9 cellular contexts compared by ENCODE assay signal in the genomic region with DNA sequence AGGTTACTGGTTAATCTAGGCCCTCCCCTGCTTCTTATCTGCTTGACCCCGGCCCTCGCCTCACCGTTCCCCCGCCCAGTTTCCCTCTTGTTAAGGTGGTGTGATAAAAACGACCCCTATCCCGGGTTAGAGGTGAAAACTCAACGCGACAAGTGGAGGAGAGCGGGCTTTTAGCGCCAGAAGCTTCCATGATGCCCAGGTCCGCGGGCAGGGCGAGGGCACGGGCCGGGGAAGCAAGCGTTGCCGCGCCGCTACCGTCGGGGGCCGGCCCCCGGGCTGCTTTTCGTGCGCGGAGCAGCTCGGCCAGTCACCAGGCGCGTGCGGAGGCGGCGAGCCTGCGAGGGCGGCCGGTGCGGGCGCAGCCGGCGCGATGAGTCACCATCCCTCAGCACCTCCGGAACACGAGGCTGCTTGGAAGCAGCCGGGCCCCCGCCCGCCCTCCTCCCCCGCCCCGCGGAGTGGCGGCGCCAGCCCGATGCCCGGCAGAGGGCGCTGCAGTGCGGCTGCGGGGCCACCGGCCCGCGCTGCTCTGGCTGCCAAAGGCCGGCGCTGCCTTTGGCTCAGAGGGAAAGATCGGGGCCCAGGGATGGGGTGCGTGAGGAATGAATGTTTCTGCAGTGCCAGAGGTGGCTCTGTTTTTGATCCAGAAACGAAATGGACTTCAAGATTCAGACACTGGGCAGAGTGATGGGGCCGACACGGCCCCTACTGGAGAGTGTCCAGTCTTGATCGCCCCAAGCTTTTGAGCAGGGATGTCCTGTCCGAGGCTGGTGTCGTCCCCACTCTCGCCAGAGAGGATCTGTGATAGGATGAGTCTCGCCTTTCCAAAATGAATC.
DNase-seq lines count a peak whose midpoint lies in the region; ATAC-seq and TF ChIP-seq lines count a peak whose summit lies in the region.
"Had no signal": no experiment of that assay in that cellular context is flagged by ENCODE, and none has a peak within 500 bp of the region (broad histone marks: within the 10 kb centered on the region; RNA-seq: fewer than 3 reads in every experiment).

No MANE protein-coding gene starts in this region.

- POLR2A ChIA-PET in CD4-positive, alpha-beta memory T cell (lab: Charles Lee; ENCODE audit: partially characterized antibody) = interaction anchor here (0.6 to 7.1 kb wide), 15 partner anchors 13 to 258 kb away, joined by 3 to 48 read pairs (median 7); a partner anchor contains a TSS

- TF ChIP-seq POLR2A in gastroesophageal sphincter (IDR thresholded peaks at IDR 0.05) (peak; percentile 25 to 28), suprapubic skin (IDR thresholded peaks at IDR 0.05) (no peak)

- no peaks in the 10 kb centered on the region for H3K9me3 ChIP-seq in CD4-positive, alpha-beta memory T cell (ENCODE audit: control insufficient read depth in 1 of 2, low read length in 2 of 2)
- H3K9me3 ChIP-seq in HUES64 (ENCODE audit: insufficient read depth, low read depth, low read length) = no peaks in the 10 kb centered on the region
- H3K9me3 ChIP-seq in SJSA1 (replicated peaks) = no peaks in the 10 kb centered on the region
- no peaks in the 10 kb centered on the region for H3K9me3 ChIP-seq in gastroesophageal sphincter
- no peaks in the 10 kb centered on the region for H3K9me3 ChIP-seq in osteoblast (ENCODE audit: low read depth, low read length)
- no peaks in the 10 kb centered on the region for H3K9me3 ChIP-seq in suprapubic skin

- TF ChIP-seq CTCF in gastroesophageal sphincter (IDR thresholded peaks at IDR 0.05) = peak; percentile 62 to 89 (median 80)
- peak; percentile 47 for TF ChIP-seq CTCF in osteoblast (IDR thresholded peaks at IDR 0.05; ENCODE audit: extremely low read depth, low read depth, low read length)
- peak; percentile 40 to 87 for TF ChIP-seq CTCF in suprapubic skin (IDR thresholded peaks at IDR 0.05)

- peaks cover 30% of the 10 kb centered on the region for H3K4me1 ChIP-seq in CD4-positive, alpha-beta memory T cell (ENCODE audit: insufficient read depth, low read length)
- H3K4me1 ChIP-seq in HUES64 (ENCODE audit: insufficient read depth, low read length) (peaks cover 9% of the 10 kb centered on the region; the same call in 1 of the 2 replicates), SJSA1 (replicated peaks) (peaks cover 9% of the 10 kb centered on the region), gastroesophageal sphincter (peaks cover 0 to 30% (median 8%) of the 10 kb centered on the region in 3 donors), osteoblast (ENCODE audit: insufficient read depth, low read length) (peaks cover 11% of the 10 kb centered on the region), suprapubic skin (peaks cover 11% of the 10 kb centered on the region)

- H3K4me3 Mint-ChIP-seq in CD4-positive, alpha-beta memory T cell = peak overlapping the region in 5 of 8 donors; percentile 13 to 54 (median 44)
- H3K4me3 Mint-ChIP-seq: activated naive CD8-positive, alpha-beta T cell had no signal

- H3K27me3 ChIP-seq in CD4-positive, alpha-beta memory T cell (ENCODE audit: insufficient read depth, low read length) = no peaks in the 10 kb centered on the region
- H3K27me3 ChIP-seq in HUES64 (ENCODE audit: insufficient read depth, low read length) (peaks cover 10% of the 10 kb centered on the region), SJSA1 (replicated peaks) (no peaks in the 10 kb centered on the region), gastroesophageal sphincter (no peaks in the 10 kb centered on the region), osteoblast (ENCODE audit: insufficient read depth, low read length) (peaks cover 26% of the 10 kb centered on the region), suprapubic skin (no peaks in the 10 kb centered on the region)

- no peaks in the 10 kb centered on the region for H3K9me3 Mint-ChIP-seq in CD4-positive, alpha-beta memory T cell

- H3K4me3 ChIP-seq in CD4-positive, alpha-beta memory T cell (ENCODE audit: low read length in 2 of 2) = no peak overlapping the region
- H3K4me3 ChIP-seq in HUES64 (ENCODE audit: low read length) = peak overlapping the region; percentile 36
- H3K4me3 ChIP-seq in SJSA1 = peak overlapping the region; percentile 14; the same call in 1 of the 2 replicates
- peak overlapping the region in 1 of 2 donors; percentile 41 for H3K4me3 ChIP-seq in gastroesophageal sphincter
- H3K4me3 ChIP-seq in osteoblast (ENCODE audit: insufficient read depth, low read length) = peak overlapping the region; percentile 16
- peak overlapping the region; percentile 35 for H3K4me3 ChIP-seq in suprapubic skin

- no peaks in the 10 kb centered on the region for H3K36me3 ChIP-seq in CD4-positive, alpha-beta memory T cell (ENCODE audit: insufficient read depth, low read length)
- H3K36me3 ChIP-seq in HUES64 (ENCODE audit: insufficient read depth, low read length) = peaks cover 2% of the 10 kb centered on the region; the same call in 1 of the 2 replicates
- no peaks in the 10 kb centered on the region for H3K36me3 ChIP-seq in SJSA1
- no peaks in the 10 kb centered on the region for H3K36me3 ChIP-seq in gastroesophageal sphincter
- no peaks in the 10 kb centered on the region for H3K36me3 ChIP-seq in osteoblast (ENCODE audit: insufficient read depth, low read length)
- H3K36me3 ChIP-seq in suprapubic skin = no peaks in the 10 kb centered on the region

- intact Hi-C loops in CD4-positive, alpha-beta memory T cell (cut with micrococcal nuclease) = loop anchor here (1.0 to 2.0 kb wide), 5 partner anchors 19 to 162 kb away; a partner anchor contains a TSS

- TF ChIP-seq EP300 in gastroesophageal sphincter (IDR thresholded peaks at IDR 0.05) (no peak), suprapubic skin (IDR thresholded peaks at IDR 0.05) (no peak)

- H3K27ac ChIP-seq in CD4-positive, alpha-beta memory T cell (ENCODE audit: low read depth, low read length) = no peak overlapping the region
- H3K27ac ChIP-seq in HUES64 (ENCODE audit: low read depth, low read length) (peak overlapping the region; percentile 71; the same call in 1 of the 2 replicates), SJSA1 (no peak overlapping the region), gastroesophageal sphincter (peak overlapping the region; percentile 41 to 84 (median 74)), osteoblast (ENCODE audit: low read depth, low read length) (no peak overlapping the region), suprapubic skin (no peak overlapping the region)

- H3K27me3 Mint-ChIP-seq in CD4-positive, alpha-beta memory T cell = no peaks in the 10 kb centered on the region

- H3K36me3 Mint-ChIP-seq in CD4-positive, alpha-beta memory T cell = no peaks in the 10 kb centered on the region
- H3K36me3 Mint-ChIP-seq: activated naive CD8-positive, alpha-beta T cell had no signal

- DNase-seq in CD4-positive, alpha-beta memory T cell = peak; percentile 76 to 85 (median 81)
- DNase-seq in SJSA1 (ENCODE audit: low read depth in 1 of 2, low spot score in 2 of 2) (peak; percentile 65 to 86), osteoblast (ENCODE audit: insufficient read length, low spot score, missing footprints) (peak; percentile 94), suprapubic skin (ENCODE audit: low spot score in 2 of 2) (peak; percentile 85 to 86)
- peak; percentile 86 for DNase-seq in activated naive CD4-positive, alpha-beta T cell treated with Interleukin-2 at 50 U/mL for 16 hours

- peaks cover 16 to 38% (median 24%) of the 10 kb centered on the region in 4 donors for H3K4me1 Mint-ChIP-seq in CD4-positive, alpha-beta memory T cell

- peak overlapping the region; percentile 66 for H3K9ac ChIP-seq in HUES64 (ENCODE audit: low read depth, low read length)

- H3K4me2 ChIP-seq in osteoblast (ENCODE audit: insufficient read depth, low read length) = peak overlapping the region; percentile 62

- 11% methylated on average over 62 of the region's 70 CpGs for WGBS in HUES64
- WGBS in gastroesophageal sphincter (ENCODE audit: low coverage in 1 of 2), 2 donors = 30 to 33% methylated on average over 2 to 3 of the region's 70 CpGs
- 25% methylated on average over 31 of the region's 70 CpGs for whole genome bisulfite sequencing in suprapubic skin

- H4K20me1 ChIP-seq in osteoblast (ENCODE audit: insufficient read depth, low read length) = no peaks in the 10 kb centered on the region

- CTCF ChIA-PET in CD4-positive, alpha-beta memory T cell (lab: Charles Lee; ENCODE audit: partially characterized antibody) = interaction anchor here (0.8 to 11.0 kb wide), 16 partner anchors 11 to 118 kb away, joined by 3 to 241 read pairs (median 4); a partner anchor contains a TSS

- H2AFZ ChIP-seq in osteoblast (ENCODE audit: low read length) = peak overlapping the region; percentile 36

- ATAC-seq in GM19463 (IDR thresholded peaks at IDR 0.05; ENCODE audit: unreplicated experiment) (peak; percentile 78), gastroesophageal sphincter (peak; percentile 97)

- H3K27ac Mint-ChIP-seq in CD4-positive, alpha-beta memory T cell = peak overlapping the region in 5 of 7 donors; percentile 51 to 83 (median 64)
- H3K27ac Mint-ChIP-seq: activated naive CD8-positive, alpha-beta T cell had no signal

- no peaks in the 10 kb centered on the region for H3K79me2 ChIP-seq in osteoblast (ENCODE audit: insufficient read depth, low read length)

Comparison
In these comparisons a context has a peak if more than half of its experiments do, and no peak if none do; other contexts are left out.
1. H3K27ac ChIP-seq: peak in HUES64 (single experiment) and gastroesophageal sphincter (4 of 4); none in CD4-positive, alpha-beta memory T cell (single experiment), SJSA1 (single experiment), osteoblast (single experiment) and suprapubic skin (single experiment).
2. H3K4me3 ChIP-seq: peak in HUES64 (single experiment), SJSA1 (single experiment), osteoblast (single experiment) and suprapubic skin (single experiment); none in CD4-positive, alpha-beta memory T cell (0 of 2).
3. POLR2A ChIP-seq: peak in gastroesophageal sphincter (2 of 2); none in suprapubic skin (0 of 2).
4. Peak in every context shown above with its lines, with median percentiles within 50 percentile points of each other: DNase-seq and CTCF ChIP-seq.